14 cellular contexts compared by ENCODE assay signal in genomic region chr7:99139031-99139430, GRCh38. TPM values are rescaled to one million over a fixed set of nuclear protein-coding genes. Genes with fewer than 3 reads are reported as not detected.
DNase-seq lines count a peak whose midpoint lies in the region; ATAC-seq, FAIRE-seq and TF ChIP-seq lines count a peak whose summit lies in the region.
"Had no signal": no experiment of that assay in that cellular context is flagged by ENCODE, and none has a peak within 500 bp of the region (broad histone marks: within the 10 kb centered on the region; RNA-seq: fewer than 3 reads in every experiment).

No MANE protein-coding gene starts in this region.

- H3K27me3 Mint-ChIP-seq in MCF 10A (ENCODE audit: insufficient read depth, unreplicated experiment) (no peaks in the 10 kb centered on the region), astrocyte (ENCODE audit: low read depth, unreplicated experiment) (no peaks in the 10 kb centered on the region)

- H3K4me3 ChIP-seq in breast epithelium (no peak overlapping the region), astrocyte (ENCODE audit: insufficient read depth, low read depth, low read length) (no peak overlapping the region), iPS-20b (ENCODE audit: low read length) (no peak overlapping the region)
- H3K4me3 ChIP-seq: transverse colon had no signal

- H3K4me1 ChIP-seq in breast epithelium (peaks cover 5 to 9% of the 10 kb centered on the region in 2 donors), astrocyte (ENCODE audit: insufficient read depth, low read length) (peaks cover 22% of the 10 kb centered on the region), iPS-20b (ENCODE audit: insufficient read depth, low read length) (peaks cover 24% of the 10 kb centered on the region)

- H3K79me2 ChIP-seq in astrocyte (ENCODE audit: insufficient read depth, low read length), result peaks cover 81% of the 10 kb centered on the region

- H3K27me3 ChIP-seq in breast epithelium (no peaks in the 10 kb centered on the region), astrocyte (ENCODE audit: insufficient read depth, low read length) (no peaks in the 10 kb centered on the region), iPS-20b (ENCODE audit: insufficient read depth, low read length) (no peaks in the 10 kb centered on the region)
- H3K27me3 ChIP-seq: transverse colon had no signal

- no peak for TF ChIP-seq POLR2A in breast epithelium (IDR thresholded peaks at IDR 0.05)

- H3K4me1 Mint-ChIP-seq in MCF 10A (ENCODE audit: insufficient read depth, unreplicated experiment), result peaks cover 46% of the 10 kb centered on the region
- H3K4me1 Mint-ChIP-seq in astrocyte (ENCODE audit: low read depth, unreplicated experiment), result peaks cover 46% of the 10 kb centered on the region

- intact Hi-C loops in breast epithelium (cut with DNase I; ENCODE audit: low total_unique reads) (no loop called here), MCF 10A (cut with micrococcal nuclease) (no loop called here)

- H3K27ac ChIP-seq in breast epithelium (peak overlapping the region; percentile 45 to 58), astrocyte (ENCODE audit: low read depth, low read length) (no peak overlapping the region), iPS-20b (ENCODE audit: low read length) (no peak overlapping the region)

- ATAC-seq in GM19467 (IDR thresholded peaks at IDR 0.05; ENCODE audit: unreplicated experiment), result no peak
- ATAC-seq in HG02970 (IDR thresholded peaks at IDR 0.05; ENCODE audit: low FRiP score, unreplicated experiment), result no peak

- peak; percentile 37 for FAIRE-seq in astrocyte (lab: Jason Lieb, UNC)
- FAIRE-seq: GM19239 had no signal

- peak overlapping the region; percentile 37 for H3K4me2 ChIP-seq in astrocyte (ENCODE audit: low read length)

- no peak overlapping the region for H3K9ac ChIP-seq in astrocyte (ENCODE audit: low read length)
- peak overlapping the region; percentile 38; the same call in 1 of the 2 replicates for H3K9ac ChIP-seq in iPS-20b (ENCODE audit: low read depth, low read length)

- CTCF ChIA-PET in MCF 10A (lab: Yijun Ruan, JAX), result no interaction called here

- H3K9me3 ChIP-seq in breast epithelium (no peaks in the 10 kb centered on the region), astrocyte (ENCODE audit: insufficient read depth, low read depth, low read length) (no peaks in the 10 kb centered on the region), iPS-20b (ENCODE audit: insufficient read depth, low read depth, low read length) (no peaks in the 10 kb centered on the region)
- H3K9me3 ChIP-seq: transverse colon had no signal

- H3K4me3 Mint-ChIP-seq in MCF 10A (ENCODE audit: unreplicated experiment) (no peak overlapping the region), astrocyte (ENCODE audit: unreplicated experiment) (peak overlapping the region; percentile 7)

- no peaks in the 10 kb centered on the region for H3K9me3 Mint-ChIP-seq in MCF 10A (ENCODE audit: unreplicated experiment)
- no peaks in the 10 kb centered on the region for H3K9me3 Mint-ChIP-seq in astrocyte (ENCODE audit: unreplicated experiment)

- TF ChIP-seq CTCF in breast epithelium (IDR thresholded peaks at IDR 0.05), result no peak
- TF ChIP-seq CTCF in MCF 10A (IDR thresholded peaks at IDR 0.05; ENCODE audit: unreplicated experiment), result no peak
- TF ChIP-seq CTCF in astrocyte (IDR thresholded peaks at IDR 0.05; ENCODE audit: insufficient read depth, low read depth, low read length), result no peak

- no TSS peak for BruUV-seq in MCF 10A (replicated peaks; lab: Mats Ljungman, UMichigan)

- H3K27ac Mint-ChIP-seq in MCF 10A (ENCODE audit: low read depth, unreplicated experiment), result no peak overlapping the region
- peak overlapping the region; percentile 72 for H3K27ac Mint-ChIP-seq in astrocyte (ENCODE audit: unreplicated experiment)

- H2AFZ ChIP-seq in astrocyte (ENCODE audit: low read depth, low read length), result no peak overlapping the region

- H3K36me3 ChIP-seq in breast epithelium (no peaks in the 10 kb centered on the region), astrocyte (ENCODE audit: insufficient read depth, low read length) (no peaks in the 10 kb centered on the region), iPS-20b (ENCODE audit: insufficient read depth, low read depth, low read length) (no peaks in the 10 kb centered on the region)
- H3K36me3 ChIP-seq: transverse colon had no signal

- H4K20me1 ChIP-seq in astrocyte (ENCODE audit: insufficient read depth, low read length), result peaks cover 76% of the 10 kb centered on the region

- DNase-seq in breast epithelium (ENCODE audit: low spot score in 2 of 2), result no peak
- no peak for DNase-seq in MCF 10A (ENCODE audit: unreplicated experiment)
- DNase-seq in astrocyte (ENCODE audit: low read depth), result peak; percentile 65
- no peak for DNase-seq in NK-92 treated with Interleukin-12 subunit alpha and Interleukin-12 subunit beta, amount 100 ng/mL, for 24 hours (lab: John Stamatoyannopoulos, UW)
- DNase-seq in NCI-H1436 treated with DMSO at 0.1 percent for 48 hours (lab: John Stamatoyannopoulos, UW), result no peak
- DNase-seq: activated CD4-positive, alpha-beta T cell treated with anti-CD3 and anti-CD28 coated beads for 1 hour; DMS 273 treated with DMSO at 0.1 percent for 48 hours; Kasumi-1; NCI-H2107; transverse colon had no signal

- H3K36me3 Mint-ChIP-seq in MCF 10A (ENCODE audit: insufficient read depth, unreplicated experiment), result peaks cover 5% of the 10 kb centered on the region
- H3K36me3 Mint-ChIP-seq in astrocyte (ENCODE audit: low read depth, unreplicated experiment), result peaks cover 3% of the 10 kb centered on the region

- POLR2A ChIA-PET in MCF 10A (lab: Yijun Ruan, JAX), result interaction anchor here (0.7 to 1.5 kb wide), 3 partner anchors 10 to 36 kb away, joined by 3 to 4 read pairs (median 3); no protein-coding TSS in a partner anchor

RNA-seq across cellular contexts. Expression of gene SMURF1, which starts 4.9 kb away (rescaled TPM):
- total RNA-seq in breast epithelium (10 to 100 TPM; 20.2 to 28.7 (median 25.9) TPM), MCF 10A (2022) (19.9 and 20.3 TPM in 2 replicates), astrocyte (36.9 and 44.7 TPM in 2 replicates)

Comparison
In these comparisons a context has a peak if more than half of its experiments do, and no peak if none do; other contexts are left out.
1. H3K27ac ChIP-seq: peak in breast epithelium (2 of 2); none in astrocyte (single experiment) and iPS-20b (single experiment).